Comparison of ENCODE assay signal across 1 cellular context in genomic region chr9:115133649-115134048, GRCh38.
TF ChIP-seq lines count a peak whose summit lies in the region.

No MANE protein-coding gene starts in this region.

TF ChIP-seq in IMR-90, 13 proteins besides CTCF, POLR2A, EP300 and RAD21:
- TF ChIP-seq, protein P1, sequence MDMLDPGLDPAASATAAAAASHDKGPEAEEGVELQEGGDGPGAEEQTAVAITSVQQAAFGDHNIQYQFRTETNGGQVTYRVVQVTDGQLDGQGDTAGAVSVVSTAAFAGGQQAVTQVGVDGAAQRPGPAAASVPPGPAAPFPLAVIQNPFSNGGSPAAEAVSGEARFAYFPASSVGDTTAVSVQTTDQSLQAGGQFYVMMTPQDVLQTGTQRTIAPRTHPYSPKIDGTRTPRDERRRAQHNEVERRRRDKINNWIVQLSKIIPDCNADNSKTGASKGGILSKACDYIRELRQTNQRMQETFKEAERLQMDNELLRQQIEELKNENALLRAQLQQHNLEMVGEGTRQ (IDR thresholded peaks at IDR 0.05; ENCODE audit: low read depth, low read length), result no peak
- TF ChIP-seq CEBPB (IDR thresholded peaks at IDR 0.05; ENCODE audit: low read depth, low read length), result peak; percentile 72
